In genomic region chr20:3785240-3786125, GRCh38 we compare ENCODE assay signal across 6 cellular contexts. TPM values are rescaled to one million over a fixed set of nuclear protein-coding genes. Genes with fewer than 3 reads are reported as not detected.
DNase-seq lines count a peak whose midpoint lies in the region; ATAC-seq, FAIRE-seq and TF ChIP-seq lines count a peak whose summit lies in the region.

No MANE protein-coding gene starts in this region.

- no peaks in the 10 kb centered on the region for H3K9me3 ChIP-seq in HEK293 (ENCODE audit: control insufficient read depth, insufficient read depth, low read depth, low read length)
- H3K9me3 ChIP-seq in K562 (replicated peaks; ENCODE audit: control insufficient read depth, insufficient read depth, low read depth, low read length), result no peaks in the 10 kb centered on the region

- 4% methylated on average over 44 of the region's 79 CpGs for WGBS in K562 (ENCODE audit: insufficient coverage, low coverage, missing lambda C conversion rate)

- no peaks in the 10 kb centered on the region for H3K27me3 ChIP-seq in K562 (ENCODE audit: control insufficient read depth in 2 of 2, insufficient read depth in 2 of 2, low read length in 2 of 2)

- peaks cover 4% of the 10 kb centered on the region for H3K36me3 Mint-ChIP-seq in nephron (ENCODE audit: low read depth)

- intact Hi-C loops in K562 (cut with micrococcal nuclease), result loop anchor here (2.0 to 10.0 kb wide), 4 partner anchors 35 to 409 kb away; partner anchors contain the start of genes AP5S1 and MAVS

- no peaks in the 10 kb centered on the region for H3K9me1 ChIP-seq in K562 (ENCODE audit: control insufficient read depth, insufficient read depth, low read length)

- DNase-seq in K562 (ENCODE audit: extremely low read depth in 1 of 4, low spot score in 3 of 4), result peak in 3 of 4 experiments; percentile 24 to 45 (median 35)
- DNase-seq in NCI-H2171 treated with DMSO at 0.1 percent for 48 hours (lab: John Stamatoyannopoulos, UW), result no peak
- DNase-seq in SKM-1 treated with dmso at 0.1 percent for 144 hours (lab: John Stamatoyannopoulos, UW; ENCODE audit: unreplicated experiment), result no peak
- no peak for DNase-seq in GM10266 (ENCODE audit: extremely low spot score)

- H3K4me3 Mint-ChIP-seq in nephron, result peak overlapping the region in 2 of 3 experiments; percentile 70 to 72

- ATAC-seq in K562, result peak; percentile 35

- no peaks in the 10 kb centered on the region for H3K9me3 Mint-ChIP-seq in nephron

- TF ChIP-seq EP300 in K562 (IDR thresholded peaks at IDR 0.05; ENCODE audit: low read length), result no peak

- peaks cover 0 to 21% of the 10 kb centered on the region in 2 experiments; a peak in 2 of 3 replicates for H3K36me3 ChIP-seq in HEK293 (ENCODE audit: control insufficient read depth in 2 of 2, insufficient read depth in 1 of 2, low read length in 2 of 2)
- H3K36me3 ChIP-seq in K562 (ENCODE audit: control insufficient read depth, insufficient read depth, low read length), result peaks cover 21% of the 10 kb centered on the region; the same call in 1 of the 3 replicates

- TF ChIP-seq RAD21 in K562 (CRISPR knock-in tag; conservative IDR thresholded peaks at IDR 0.05 in 1 of 2, IDR thresholded peaks at IDR 0.05 in 1 of 2), result no peak

- H3K27ac ChIP-seq in HEK293 (ENCODE audit: extremely low read depth, low read depth, low read length) (peak overlapping the region; percentile 76; the same call in 1 of the 2 replicates), K562 (ENCODE audit: extremely low read depth, low read depth, low read length) (peak overlapping the region; percentile 72)

- H3K27ac Mint-ChIP-seq in nephron, result no peak overlapping the region

- peaks cover 5% of the 10 kb centered on the region for H3K27me3 Mint-ChIP-seq in nephron (ENCODE audit: low read depth)

- FAIRE-seq in K562 (lab: Jason Lieb, UNC), result no peak

- TF ChIP-seq POLR2A in K562 (conservative IDR thresholded peaks at IDR 0.05), result no peak

- H3K4me1 Mint-ChIP-seq in nephron, result peaks cover 42% of the 10 kb centered on the region

- H3K4me1 ChIP-seq in HEK293 (ENCODE audit: control insufficient read depth, insufficient read depth, low read length) (peaks cover 17% of the 10 kb centered on the region; the same call in 1 of the 2 replicates), K562 (replicated peaks in 1 of 2; ENCODE audit: control insufficient read depth in 2 of 2, insufficient read depth in 2 of 2, low read length in 2 of 2) (peaks cover 8 to 34% of the 10 kb centered on the region in 2 experiments; a peak in 3 of 5 replicates)

- peaks cover 6% of the 10 kb centered on the region for H4K20me1 ChIP-seq in K562 (replicated peaks; ENCODE audit: control insufficient read depth, insufficient read depth, low read length)

- peak overlapping the region; percentile 49 for H3K4me3 ChIP-seq in HEK293 (ENCODE audit: low read depth, low read length)
- peak overlapping the region; percentile 58 for H3K4me3 ChIP-seq in K562

- H2AFZ ChIP-seq in K562 (ENCODE audit: low read depth, low read length), result peak overlapping the region; percentile 38; the same call in 1 of the 2 replicates

- CTCF ChIA-PET in HEK293 (lab: Yijun Ruan, JAX), result interaction anchor here (0.9 to 10.3 kb wide), 6 partner anchors 11 to 69 kb away, joined by 3 to 142 read pairs (median 5); partner anchors contain the start of gene AP5S1
- CTCF ChIA-PET in K562 (lab: Yijun Ruan, JAX; ENCODE audit: low intra/inter-chr PET ratio), result interaction anchor here (3.4 kb wide), 1 partner anchor 35 kb away, joined by 12 read pairs; the partner anchor contains the start of gene AP5S1

- in situ Hi-C loops in K562 (cut with MboI), result no loop called here

- TF ChIP-seq CTCF in HEK293 (tag by site-specific recombination; IDR thresholded peaks at IDR 0.05) (no peak), K562 (IDR thresholded peaks at IDR 0.05 in 2 of 3, conservative IDR thresholded peaks at IDR 0.05 in 1 of 3; ENCODE audit: insufficient read depth in 2 of 3, low read depth in 1 of 3, low read length in 3 of 3) (no peak), nephron (IDR thresholded peaks at IDR 0.05; ENCODE audit: unreplicated experiment in 3 of 3) (no peak), GM10266 (IDR thresholded peaks at IDR 0.05; ENCODE audit: control insufficient read depth, insufficient read depth, low read depth, missing control alignments) (no peak)

- peaks cover 31% of the 10 kb centered on the region for H3K79me2 ChIP-seq in K562 (ENCODE audit: control insufficient read depth, insufficient read depth, low read length)

- no TSS peak for BruUV-seq in K562 (replicated peaks; lab: Mats Ljungman, UMichigan)

- POLR2A ChIA-PET in HEK293 (lab: Yijun Ruan, JAX), result interaction anchor here (1.7 to 3.9 kb wide), 3 partner anchors 10 to 34 kb away, joined by 6 to 30 read pairs (median 19); partner anchors contain the start of genes AP5S1 and CDC25B
- POLR2A ChIA-PET in K562 (lab: Yijun Ruan, JAX), result interaction anchor here (0.5 to 1.5 kb wide), 5 partner anchors 10 to 84 kb away, joined by 3 to 4 read pairs (median 3); partner anchors contain the start of gene AP5S1

- H3K4me2 ChIP-seq in K562 (ENCODE audit: insufficient read depth, low read length), result peak overlapping the region; percentile 86

- peak overlapping the region; percentile 60 to 93 for H3K9ac ChIP-seq in K562 (ENCODE audit: insufficient read depth in 1 of 2, low read depth in 2 of 2, low read length in 2 of 2)

RNA-seq across cellular contexts. Expression of gene CENPB, which starts 1.1 kb away (rescaled TPM):
- 5.7 and 16.6 TPM in 2 replicates for total RNA-seq in K562 (2011; cell fraction: chromatin; rRNA removed; ENCODE audit: low replicate concordance)
- total RNA-seq in K562 (2011; cell fraction: nucleolus; rRNA removed), result 24.5 and 25.4 TPM in 2 replicates
- total RNA-seq in K562 (2011; cell fraction: nucleoplasm; rRNA removed), result 11.9 and 14.2 TPM in 2 replicates
- total RNA-seq in K562 (2014; rRNA removed), result 59.3 and 78.6 TPM in 2 replicates
- 11.4 and 15.0 TPM in 2 replicates for total RNA-seq in K562 (2014; rRNA removed; fragmentation: Illumina TruSeq; extraction: Trizol)
- 36.0 and 36.5 TPM in 2 replicates for total RNA-seq in K562 (2015; rRNA removed; fragmentation: Illumina TruSeq; extraction: Trizol)
- 61.7 and 70.8 TPM in 2 replicates for total RNA-seq in K562 (2021)
- 12.7 and 14.7 TPM in 2 replicates for polyA plus RNA-seq in K562 (2011; rRNA removed)
- 17.4 and 30.9 TPM in 2 replicates for polyA plus RNA-seq in K562 (2011; cell fraction: cytosol; rRNA removed)
- 9.2 and 12.8 TPM in 2 replicates for polyA plus RNA-seq in K562 (2011; cell fraction: nucleus; rRNA removed)
- polyA plus RNA-seq in K562 (2012), result 40.5 and 47.1 TPM in 2 replicates
- polyA plus RNA-seq in K562 (2014; fragmentation: Illumina TruSeq; extraction: Trizol), result 24.9 and 30.8 TPM in 2 replicates
- polyA plus RNA-seq in K562 (2014; fragmentation: Nextera tagmentation; extraction: Ambion mirVana), result under 1 TPM; 0.17 to 0.20 TPM
- polyA plus RNA-seq in K562 (2014; rRNA removed), result 26.1 and 28.9 TPM in 2 replicates
- 26.8 and 27.1 TPM in 2 replicates for polyA minus RNA-seq in K562 (2011; rRNA and poly(A)+ RNA removed)
- polyA minus RNA-seq in K562 (2011; cell fraction: cytosol; rRNA and poly(A)+ RNA removed), result 27.7 and 39.7 TPM in 2 replicates
- polyA minus RNA-seq in K562 (2011; cell fraction: nucleus; rRNA and poly(A)+ RNA removed), result 8.3 and 14.2 TPM in 2 replicates

RNA-seq across cellular contexts. Expression of gene SPEF1, which starts 4.2 kb away (rescaled TPM):
- total RNA-seq in K562 (2011; cell fraction: chromatin; rRNA removed; ENCODE audit: low replicate concordance), result 0.23 TPM in 1 of 2 replicates, not detected in the other
- 0.26 TPM in 1 of 2 replicates, not detected in the other for total RNA-seq in K562 (2011; cell fraction: nucleolus; rRNA removed)
- not detected in 2 replicates for total RNA-seq in K562 (2011; cell fraction: nucleoplasm; rRNA removed)
- total RNA-seq in K562 (2014; rRNA removed) (not detected in 2 replicates), K562 (2014; rRNA removed; fragmentation: Illumina TruSeq; extraction: Trizol) (not detected in 2 replicates), K562 (2015; rRNA removed; fragmentation: Illumina TruSeq; extraction: Trizol) (not detected in 2 replicates), K562 (2021) (not detected in 2 replicates)
- polyA plus RNA-seq in K562 (2011; rRNA removed) (0.04 TPM in 1 of 2 replicates, not detected in the other), K562 (2014; fragmentation: Illumina TruSeq; extraction: Trizol) (not detected in 2 replicates), K562 (2014; fragmentation: Nextera tagmentation; extraction: Ambion mirVana) (not detected), K562 (2014; rRNA removed) (not detected in 2 replicates)
- 0.06 TPM in 1 of 2 replicates, not detected in the other for polyA plus RNA-seq in K562 (2011; cell fraction: cytosol; rRNA removed)
- polyA plus RNA-seq in K562 (2011; cell fraction: nucleus; rRNA removed), result 0.08 and 0.24 TPM in 2 replicates
- 0.04 TPM in 1 of 2 replicates, not detected in the other for polyA plus RNA-seq in K562 (2012)
- not detected in 2 replicates for polyA minus RNA-seq in K562 (2011; rRNA and poly(A)+ RNA removed)
- polyA minus RNA-seq in K562 (2011; cell fraction: cytosol; rRNA and poly(A)+ RNA removed), result not detected in 2 replicates
- polyA minus RNA-seq in K562 (2011; cell fraction: nucleus; rRNA and poly(A)+ RNA removed), result 0.27 TPM in 1 of 2 replicates, not detected in the other

RNA-seq across cellular contexts. Expression of gene CDC25B, which starts 10.6 kb away (rescaled TPM):
- total RNA-seq in K562 (2011; cell fraction: chromatin; rRNA removed; ENCODE audit: low replicate concordance), result 36.8 and 73.0 TPM in 2 replicates
- total RNA-seq in K562 (2011; cell fraction: nucleolus; rRNA removed), result 29.3 and 39.4 TPM in 2 replicates
- 29.4 and 38.9 TPM in 2 replicates for total RNA-seq in K562 (2011; cell fraction: nucleoplasm; rRNA removed)
- total RNA-seq in K562 (2014; rRNA removed) (11.5 and 16.1 TPM in 2 replicates), K562 (2014; rRNA removed; fragmentation: Illumina TruSeq; extraction: Trizol) (5.9 and 7.2 TPM in 2 replicates), K562 (2015; rRNA removed; fragmentation: Illumina TruSeq; extraction: Trizol) (7.8 and 9.3 TPM in 2 replicates), K562 (2021) (31.4 and 35.7 TPM in 2 replicates)
- polyA plus RNA-seq in K562 (2011; rRNA removed) (9.5 and 25.1 TPM in 2 replicates), K562 (2014; fragmentation: Illumina TruSeq; extraction: Trizol) (25.8 and 30.6 TPM in 2 replicates), K562 (2014; fragmentation: Nextera tagmentation; extraction: Ambion mirVana) (1 to 10 TPM; 2.3 to 3.1 TPM), K562 (2014; rRNA removed) (22.9 and 26.3 TPM in 2 replicates)
- polyA plus RNA-seq in K562 (2011; cell fraction: cytosol; rRNA removed), result 23.7 and 24.0 TPM in 2 replicates
- 72.5 and 91.0 TPM in 2 replicates for polyA plus RNA-seq in K562 (2011; cell fraction: nucleus; rRNA removed)
- 30.3 and 35.0 TPM in 2 replicates for polyA plus RNA-seq in K562 (2012)
- 8.0 and 11.6 TPM in 2 replicates for polyA minus RNA-seq in K562 (2011; rRNA and poly(A)+ RNA removed)
- polyA minus RNA-seq in K562 (2011; cell fraction: cytosol; rRNA and poly(A)+ RNA removed), result 14.5 and 27.7 TPM in 2 replicates
- 9.7 and 15.1 TPM in 2 replicates for polyA minus RNA-seq in K562 (2011; cell fraction: nucleus; rRNA and poly(A)+ RNA removed)

RNA-seq across cellular contexts. Expression of gene ADISSP, which starts 17.9 kb away (rescaled TPM):
- 2.9 and 14.4 TPM in 2 replicates for total RNA-seq in K562 (2011; cell fraction: chromatin; rRNA removed; ENCODE audit: low replicate concordance)
- total RNA-seq in K562 (2011; cell fraction: nucleolus; rRNA removed), result 19.0 and 21.1 TPM in 2 replicates
- total RNA-seq in K562 (2011; cell fraction: nucleoplasm; rRNA removed), result 11.5 and 13.1 TPM in 2 replicates
- total RNA-seq in K562 (2014; rRNA removed) (65.7 and 101 TPM in 2 replicates), K562 (2014; rRNA removed; fragmentation: Illumina TruSeq; extraction: Trizol) (12.2 and 16.3 TPM in 2 replicates), K562 (2015; rRNA removed; fragmentation: Illumina TruSeq; extraction: Trizol) (34.5 and 35.8 TPM in 2 replicates), K562 (2021) (70.6 and 79.9 TPM in 2 replicates)
- polyA plus RNA-seq in K562 (2011; rRNA removed) (22.8 and 42.8 TPM in 2 replicates), K562 (2014; fragmentation: Illumina TruSeq; extraction: Trizol) (23.4 and 63.9 TPM in 2 replicates), K562 (2014; fragmentation: Nextera tagmentation; extraction: Ambion mirVana) (1 to 10 TPM; 1.4 to 4.9 TPM), K562 (2014; rRNA removed) (37.2 and 53.4 TPM in 2 replicates)
- 58.3 and 121 TPM in 2 replicates for polyA plus RNA-seq in K562 (2011; cell fraction: cytosol; rRNA removed)
- 36.6 TPM in 2 replicates for polyA plus RNA-seq in K562 (2011; cell fraction: nucleus; rRNA removed)
- polyA plus RNA-seq in K562 (2012), result 27.7 and 47.5 TPM in 2 replicates
- 11.5 and 16.8 TPM in 2 replicates for polyA minus RNA-seq in K562 (2011; rRNA and poly(A)+ RNA removed)
- polyA minus RNA-seq in K562 (2011; cell fraction: cytosol; rRNA and poly(A)+ RNA removed), result 37.8 and 38.8 TPM in 2 replicates
- polyA minus RNA-seq in K562 (2011; cell fraction: nucleus; rRNA and poly(A)+ RNA removed), result 6.7 and 13.6 TPM in 2 replicates

RNA-seq across cellular contexts. Expression of gene AP5S1, which starts 34.9 kb away (rescaled TPM):
- 5.9 and 16.6 TPM in 2 replicates for total RNA-seq in K562 (2011; cell fraction: chromatin; rRNA removed; ENCODE audit: low replicate concordance)
- total RNA-seq in K562 (2011; cell fraction: nucleolus; rRNA removed), result 13.9 and 14.5 TPM in 2 replicates
- 11.4 and 14.7 TPM in 2 replicates for total RNA-seq in K562 (2011; cell fraction: nucleoplasm; rRNA removed)
- total RNA-seq in K562 (2014; rRNA removed) (8.8 and 12.4 TPM in 2 replicates), K562 (2014; rRNA removed; fragmentation: Illumina TruSeq; extraction: Trizol) (2.1 and 2.6 TPM in 2 replicates), K562 (2015; rRNA removed; fragmentation: Illumina TruSeq; extraction: Trizol) (5.6 and 5.7 TPM in 2 replicates), K562 (2021) (8.4 and 8.5 TPM in 2 replicates)
- polyA plus RNA-seq in K562 (2011; rRNA removed) (3.0 and 5.5 TPM in 2 replicates), K562 (2014; fragmentation: Illumina TruSeq; extraction: Trizol) (4.4 and 7.7 TPM in 2 replicates), K562 (2014; fragmentation: Nextera tagmentation; extraction: Ambion mirVana) (1 to 10 TPM; 3.0 to 3.1 TPM), K562 (2014; rRNA removed) (4.7 and 4.8 TPM in 2 replicates)
- polyA plus RNA-seq in K562 (2011; cell fraction: cytosol; rRNA removed), result 5.5 and 8.1 TPM in 2 replicates
- polyA plus RNA-seq in K562 (2011; cell fraction: nucleus; rRNA removed), result 4.9 TPM in 2 replicates
- polyA plus RNA-seq in K562 (2012), result 7.3 and 8.8 TPM in 2 replicates
- 2.5 and 3.7 TPM in 2 replicates for polyA minus RNA-seq in K562 (2011; rRNA and poly(A)+ RNA removed)
- polyA minus RNA-seq in K562 (2011; cell fraction: cytosol; rRNA and poly(A)+ RNA removed), result 6.5 and 8.3 TPM in 2 replicates
- polyA minus RNA-seq in K562 (2011; cell fraction: nucleus; rRNA and poly(A)+ RNA removed), result 4.0 and 4.6 TPM in 2 replicates

Comparison
In these comparisons a context has a peak if more than half of its experiments do, and no peak if none do; other contexts are left out.
1. DNase-seq: peak in K562 (3 of 4); none in NCI-H2171 treated with DMSO at 0.1 percent for 48 hours (single experiment), SKM-1 treated with dmso at 0.1 percent for 144 hours (single experiment) and GM10266 (single experiment).